In the genomic region with DNA sequence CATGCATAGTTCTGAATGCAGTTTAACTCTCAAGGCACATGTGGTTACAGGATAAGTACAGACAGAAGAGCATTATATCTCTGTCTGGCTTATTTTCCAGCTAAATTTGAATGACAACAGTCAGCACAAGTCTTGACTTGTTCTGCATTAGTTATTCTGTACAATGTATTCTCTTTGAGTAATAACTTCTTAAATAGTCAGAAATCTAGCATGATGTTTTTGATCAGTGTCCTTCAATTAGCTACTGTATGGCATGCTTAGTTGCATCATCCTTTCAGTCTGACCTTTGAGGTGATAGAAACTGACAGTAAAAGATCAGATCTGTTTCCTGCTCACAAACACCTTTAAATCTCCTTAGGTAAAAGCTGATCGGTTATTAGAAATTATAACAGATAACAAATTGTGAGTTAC, we compare ENCODE assay signal across 21 cellular contexts.
A peak's percentile ranks its signal among the peaks of the same experiment; 100 is the strongest.
DNase-seq lines count a peak whose midpoint lies in the region; ATAC-seq and TF ChIP-seq lines count a peak whose summit lies in the region.
"Had no signal": no experiment of that assay in that cellular context is flagged by ENCODE, and none has a peak within 500 bp of the region (broad histone marks: within the 10 kb centered on the region; RNA-seq: fewer than 3 reads in every experiment).

No MANE protein-coding gene starts in this region.

- no peaks in the 10 kb centered on the region for H3K79me2 ChIP-seq in smooth muscle cell (ENCODE audit: low read depth)

- H4K20me1 ChIP-seq in smooth muscle cell (ENCODE audit: low read depth): no peaks in the 10 kb centered on the region
- H4K20me1 ChIP-seq: BLaER1 had no signal

- CTCF ChIA-PET in MCF 10A (lab: Yijun Ruan, JAX): interaction anchor here (0.7 to 1.0 kb wide), 4 partner anchors 13 to 122 kb away, joined by 3 to 5 read pairs (median 3); no protein-coding TSS in a partner anchor

- no peaks in the 10 kb centered on the region for H3F3A ChIP-seq in smooth muscle cell (ENCODE audit: low read depth)

- H3K4me2 ChIP-seq in smooth muscle cell: no peak overlapping the region
- H3K4me2 ChIP-seq: BLaER1 had no signal

- H3K36me3 ChIP-seq in breast epithelium: no peaks in the 10 kb centered on the region
- no peaks in the 10 kb centered on the region for H3K36me3 ChIP-seq in smooth muscle cell (ENCODE audit: low read depth)
- no peaks in the 10 kb centered on the region for H3K36me3 ChIP-seq in left lung
- H3K36me3 ChIP-seq: BLaER1 had no signal

- H3K9me3 Mint-ChIP-seq in MCF 10A (ENCODE audit: unreplicated experiment): no peaks in the 10 kb centered on the region
- H3K9me3 Mint-ChIP-seq: mesothelial cell of epicardium; naive thymus-derived CD4-positive, alpha-beta T cell; T-helper 2 cell treated with Interferon-gamma antibody and Interleukin-4, amounts not matched to agents 5 μg/mL and 100 μg/mL, for 36 hours had no signal

- H3K9ac ChIP-seq in smooth muscle cell (ENCODE audit: low read depth): no peak overlapping the region
- H3K9ac ChIP-seq: BLaER1 had no signal

- H2AFZ ChIP-seq in smooth muscle cell (ENCODE audit: low read depth): peak overlapping the region; percentile 20

- no TSS peak for BruUV-seq in MCF 10A (replicated peaks; lab: Mats Ljungman, UMichigan)

- H3K4me1 ChIP-seq in breast epithelium (no peaks in the 10 kb centered on the region), smooth muscle cell (ENCODE audit: low read depth) (no peaks in the 10 kb centered on the region), left lung (no peaks in the 10 kb centered on the region)
- H3K4me1 ChIP-seq: BLaER1 had no signal

- H3K4me3 ChIP-seq in breast epithelium (no peak overlapping the region), smooth muscle cell (no peak overlapping the region), left lung (no peak overlapping the region)
- H3K4me3 ChIP-seq: BLaER1, skin epidermis had no signal

- ATAC-seq in esophagus mucosa (peak; percentile 45), GM18502 (IDR thresholded peaks at IDR 0.05; ENCODE audit: poor library complexity, unreplicated experiment) (no peak), left lung (no peak)

- POLR2A ChIA-PET in MCF 10A (lab: Yijun Ruan, JAX): interaction anchor here (0.7 to 1.4 kb wide), 8 partner anchors 8 to 138 kb away, joined by 3 to 4 read pairs (median 3); a partner anchor contains a TSS

- TF ChIP-seq POLR2A in breast epithelium (IDR thresholded peaks at IDR 0.05): no peak

- H3K27me3 Mint-ChIP-seq in MCF 10A (ENCODE audit: insufficient read depth, unreplicated experiment): no peaks in the 10 kb centered on the region

- H3K9me3 ChIP-seq in breast epithelium: no peaks in the 10 kb centered on the region
- no peaks in the 10 kb centered on the region for H3K9me3 ChIP-seq in smooth muscle cell (replicated peaks; ENCODE audit: low read depth)
- H3K9me3 ChIP-seq in left lung: no peaks in the 10 kb centered on the region
- H3K9me3 ChIP-seq: BLaER1 had no signal

- H3K4me3 Mint-ChIP-seq in MCF 10A (ENCODE audit: unreplicated experiment): no peak overlapping the region
- H3K4me3 Mint-ChIP-seq: mesothelial cell of epicardium; naive thymus-derived CD4-positive, alpha-beta T cell; T-helper 2 cell treated with Interferon-gamma antibody and Interleukin-4, amounts not matched to agents 5 μg/mL and 100 μg/mL, for 36 hours had no signal

- H3K4me1 Mint-ChIP-seq in MCF 10A (ENCODE audit: insufficient read depth, unreplicated experiment): peaks cover 41% of the 10 kb centered on the region
- H3K4me1 Mint-ChIP-seq: naive thymus-derived CD4-positive, alpha-beta T cell had no signal

- 77% methylated on average over 1 of the region's 1 CpG for WGBS in smooth muscle cell (ENCODE audit: low lambda C conversion rate)

- H3K27ac ChIP-seq in breast epithelium (no peak overlapping the region), smooth muscle cell (ENCODE audit: low read depth) (no peak overlapping the region), left lung (no peak overlapping the region)
- H3K27ac ChIP-seq: BLaER1 had no signal

- TF ChIP-seq CTCF in MCF 10A (IDR thresholded peaks at IDR 0.05; ENCODE audit: unreplicated experiment) (no peak), breast epithelium (IDR thresholded peaks at IDR 0.05) (no peak), smooth muscle cell (IDR thresholded peaks at IDR 0.05; ENCODE audit: borderline replicate concordance, insufficient read depth, poor library complexity, severe bottlenecking) (no peak), left lung (IDR thresholded peaks at IDR 0.05) (no peak)

- H3K36me3 Mint-ChIP-seq in MCF 10A (ENCODE audit: insufficient read depth, unreplicated experiment): no peaks in the 10 kb centered on the region
- H3K36me3 Mint-ChIP-seq: mesothelial cell of epicardium; naive thymus-derived CD4-positive, alpha-beta T cell had no signal

- intact Hi-C loops in MCF 10A (cut with micrococcal nuclease): loop anchor here (10.0 kb wide), 1 partner anchor 111 kb away; no protein-coding TSS in a partner anchor
- intact Hi-C loops in breast epithelium (cut with DNase I; ENCODE audit: low total_unique reads): no loop called here
- intact Hi-C loops in left lung (cut with DNase I): no loop called here

- H3K27ac Mint-ChIP-seq in MCF 10A (ENCODE audit: low read depth, unreplicated experiment): peak overlapping the region; percentile 54
- H3K27ac Mint-ChIP-seq: mesothelial cell of epicardium; naive thymus-derived CD4-positive, alpha-beta T cell; T-helper 2 cell treated with Interferon-gamma antibody and Interleukin-4, amounts not matched to agents 5 μg/mL and 100 μg/mL, for 36 hours had no signal

- no peaks in the 10 kb centered on the region for H3K27me3 ChIP-seq in breast epithelium
- H3K27me3 ChIP-seq in smooth muscle cell (ENCODE audit: low read depth): no peaks in the 10 kb centered on the region
- H3K27me3 ChIP-seq in left lung: no peaks in the 10 kb centered on the region
- H3K27me3 ChIP-seq: BLaER1 had no signal

- DNase-seq in MCF 10A (ENCODE audit: unreplicated experiment): peak; percentile 17
- DNase-seq in breast epithelium (ENCODE audit: low spot score in 2 of 2): no peak
- DNase-seq in NCI-H69 (lab: John Stamatoyannopoulos, UW): peak; percentile 12
- no peak for DNase-seq in smooth muscle cell (lab: John Stamatoyannopoulos, UW; ENCODE audit: unreplicated experiment)
- DNase-seq in HuH-7 (ENCODE audit: low spot score): no peak
- no peak for DNase-seq in left lung
- DNase-seq: activated CD4-positive, alpha-beta T cell treated with anti-CD3 and anti-CD28 coated beads for 4 hours; activated CD8-positive, alpha-beta memory T cell treated with anti-CD3 and anti-CD28 coated beads for 24 hours; activated effector memory CD4-positive, alpha-beta T cell treated with Interleukin-2 at 50 U/mL for 16 hours; cerebellar nuclear complex; COR-L47; naive thymus-derived CD4-positive, alpha-beta T cell; NCI-H187; NCI-H526; trophoblast cell had no signal

Comparison
In these comparisons a context has a peak if more than half of its experiments do, and no peak if none do; other contexts are left out.
1. DNase-seq: peak in MCF 10A (single experiment) and NCI-H69 (single experiment); none in breast epithelium (0 of 2), smooth muscle cell (single experiment), HuH-7 (single experiment) and left lung (0 of 2).